ENCODE assay signal across 12 cellular contexts in genomic region chr12:6754406-6754805, GRCh38. TPM values are rescaled to one million over a fixed set of nuclear protein-coding genes. Genes with fewer than 3 reads are reported as not detected.
A peak's percentile ranks its signal among the peaks of the same experiment; 100 is the strongest.
DNase-seq lines count a peak whose midpoint lies in the region; ATAC-seq and TF ChIP-seq lines count a peak whose summit lies in the region.
"Had no signal": no experiment of that assay in that cellular context is flagged by ENCODE, and none has a peak within 500 bp of the region (broad histone marks: within the 10 kb centered on the region; RNA-seq: fewer than 3 reads in every experiment).

No MANE protein-coding gene starts in this region.

- DNase-seq in right atrium auricular region (ENCODE audit: low spot score): no peak
- no peak for DNase-seq in left cardiac atrium
- no peak for DNase-seq in nephron progenitor cell
- no peak for DNase-seq in vagina (ENCODE audit: extremely low spot score in 2 of 2)
- no peak for DNase-seq in activated naive CD4-positive, alpha-beta T cell (lab: John Stamatoyannopoulos, UW)
- no peak for DNase-seq in SJCRH30
- no peak for DNase-seq in SKM-1 treated with dmso at 0.1 percent for 144 hours (lab: John Stamatoyannopoulos, UW; ENCODE audit: unreplicated experiment)
- DNase-seq: activated T-cell treated with anti-CD3 and anti-CD28 coated beads, Interleukin-2, amount 50 U/mL, for 24 hours; RPMI8226; stimulated activated CD4-positive, alpha-beta T cell treated with anti-CD3 and anti-CD28 coated beads, Interleukin-2, amount 100 ng/mL, for 48 hours had no signal

- intact Hi-C loops in left cardiac atrium (cut with DNase I) (loop anchor here (5.0 to 10.0 kb wide), 2 partner anchors 70 to 73 kb away; partner anchors contain the start of genes P3H3 (in 2 of the 2) and GPR162 (in 1 of the 2)), vagina (cut with DNase I) (loop anchor here (5.0 to 10.0 kb wide), 2 partner anchors 73 to 550 kb away; partner anchors contain the start of genes CD9 and P3H3)

- H3K4me1 Mint-ChIP-seq in brain (peaks cover 63% of the 10 kb centered on the region), nephron progenitor cell (peaks cover 68% of the 10 kb centered on the region)

- peaks cover 0 to 21% of the 10 kb centered on the region in 2 donors for H3K4me1 ChIP-seq in right atrium auricular region
- H3K4me1 ChIP-seq in vagina: peaks cover 15% of the 10 kb centered on the region
- peaks cover 10% of the 10 kb centered on the region for H3K4me1 ChIP-seq in SJCRH30

- H3K36me3 Mint-ChIP-seq in brain (peaks cover 29% of the 10 kb centered on the region), nephron progenitor cell (ENCODE audit: low read depth) (peaks cover 17% of the 10 kb centered on the region)

- no peak for TF ChIP-seq CTCF in right atrium auricular region (IDR thresholded peaks at IDR 0.05)
- no peak for TF ChIP-seq CTCF in brain (conservative IDR thresholded peaks at IDR 0.05)
- TF ChIP-seq CTCF in nephron progenitor cell (IDR thresholded peaks at IDR 0.05): no peak
- no peak for TF ChIP-seq CTCF in vagina (IDR thresholded peaks at IDR 0.05)

- H3K27ac ChIP-seq in right atrium auricular region (peak overlapping the region; percentile 98 to 99), vagina (peak overlapping the region; percentile 100), SJCRH30 (no peak overlapping the region)

- H3K4me3 Mint-ChIP-seq in brain: peak overlapping the region; percentile 97 to 99 (median 98)
- peak overlapping the region; percentile 13 for H3K4me3 Mint-ChIP-seq in nephron progenitor cell

- no peak for TF ChIP-seq POLR2A in vagina (IDR thresholded peaks at IDR 0.05)

- no peak for ATAC-seq in left cardiac atrium

- H3K27ac Mint-ChIP-seq in brain (peak overlapping the region; percentile 99 to 100 (median 99)), nephron progenitor cell (peak overlapping the region; percentile 91)

- H3K9me3 ChIP-seq in right atrium auricular region (no peaks in the 10 kb centered on the region), vagina (no peaks in the 10 kb centered on the region), SJCRH30 (replicated peaks) (no peaks in the 10 kb centered on the region)

- no peaks in the 10 kb centered on the region for H3K27me3 ChIP-seq in right atrium auricular region
- no peaks in the 10 kb centered on the region for H3K27me3 ChIP-seq in vagina
- no peaks in the 10 kb centered on the region for H3K27me3 ChIP-seq in SJCRH30

- H3K4me3 ChIP-seq in right atrium auricular region: no peak overlapping the region
- no peak overlapping the region for H3K4me3 ChIP-seq in vagina
- H3K4me3 ChIP-seq in SJCRH30: no peak overlapping the region

- H3K27me3 Mint-ChIP-seq in brain (peaks cover 11% of the 10 kb centered on the region), nephron progenitor cell (ENCODE audit: low read depth, poor library complexity) (peaks cover 14% of the 10 kb centered on the region)
- H3K27me3 Mint-ChIP-seq: activated T-cell treated with anti-CD3 and anti-CD28 coated beads, Interleukin-2, amount 50 U/mL, for 24 hours had no signal

- peaks cover 0 to 4% (median 0%) of the 10 kb centered on the region in 5 experiments for H3K9me3 Mint-ChIP-seq in brain
- no peaks in the 10 kb centered on the region for H3K9me3 Mint-ChIP-seq in nephron progenitor cell
- H3K9me3 Mint-ChIP-seq: activated T-cell treated with anti-CD3 and anti-CD28 coated beads, Interleukin-2, amount 50 U/mL, for 24 hours had no signal

- H3K36me3 ChIP-seq in right atrium auricular region (peaks cover 22% of the 10 kb centered on the region), vagina (peaks cover 0 to 20% of the 10 kb centered on the region in 2 donors), SJCRH30 (peaks cover 25% of the 10 kb centered on the region)

RNA-seq across cellular contexts. Expression of gene MLF2, which starts 1.5 kb away (rescaled TPM):
- total RNA-seq in right atrium auricular region (100 to 1,000 TPM; 121 to 138 TPM), left cardiac atrium (100 to 1,000 TPM; 118 to 149 TPM), vagina (150 TPM)
- polyA plus RNA-seq in brain (ENCODE audit: insufficient read depth, low read depth, low replicate concordance): 293 TPM
- total RNA-seq in SJCRH30 (2014; rRNA removed; shearing (Covaris generic)): 161 and 175 TPM in 2 replicates

RNA-seq across cellular contexts. Expression of gene PTMS, which starts 11.8 kb away (rescaled TPM):
- 100 to 1,000 TPM in 1 of 2 donors, 10 to 100 TPM in 1; 67.8 to 119 TPM for total RNA-seq in right atrium auricular region
- 100 to 1,000 TPM; 164 to 189 TPM for total RNA-seq in left cardiac atrium
- 1,278 TPM for polyA plus RNA-seq in brain (ENCODE audit: insufficient read depth, low read depth, low replicate concordance)
- total RNA-seq in vagina: 132 TPM
- 84.2 and 89.9 TPM in 2 replicates for total RNA-seq in SJCRH30 (2014; rRNA removed; shearing (Covaris generic))

RNA-seq across cellular contexts. Expression of gene LAG3, which starts 17.9 kb away (rescaled TPM):
- total RNA-seq in right atrium auricular region: under 1 TPM in 1 of 2 donors, not detected in 1; 0.47 TPM
- under 1 TPM; 0.62 to 0.97 TPM for total RNA-seq in left cardiac atrium
- 0.81 TPM for polyA plus RNA-seq in brain (ENCODE audit: insufficient read depth, low read depth, low replicate concordance)
- total RNA-seq in vagina: 10.3 TPM
- total RNA-seq in SJCRH30 (2014; rRNA removed; shearing (Covaris generic)): 0.16 TPM in 1 of 2 replicates, not detected in the other
- total RNA-seq: esophagus mucosa had no signal

RNA-seq across cellular contexts. Expression of gene COPS7A, which starts 30.6 kb away (rescaled TPM):
- 10 to 100 TPM; 72.7 to 73.6 TPM for total RNA-seq in right atrium auricular region
- total RNA-seq in left cardiac atrium: 10 to 100 TPM; 61.3 to 71.2 TPM
- polyA plus RNA-seq in brain (ENCODE audit: insufficient read depth, low read depth, low replicate concordance): 77.8 TPM
- 35.4 TPM for total RNA-seq in vagina
- 34.1 and 35.9 TPM in 2 replicates for total RNA-seq in SJCRH30 (2014; rRNA removed; shearing (Covaris generic))

RNA-seq across cellular contexts. Expression of gene CD4, which starts 34.9 kb away (rescaled TPM):
- total RNA-seq in right atrium auricular region (1 to 10 TPM; 3.2 to 7.3 TPM), left cardiac atrium (10 to 100 TPM; 11.6 to 24.2 TPM), vagina (14.2 TPM)
- polyA plus RNA-seq in brain (ENCODE audit: insufficient read depth, low read depth, low replicate concordance): 13.7 TPM
- total RNA-seq in SJCRH30 (2014; rRNA removed; shearing (Covaris generic)): not detected in 2 replicates
